Comparison of ENCODE assay signal across 14 cellular contexts in the genomic region with DNA sequence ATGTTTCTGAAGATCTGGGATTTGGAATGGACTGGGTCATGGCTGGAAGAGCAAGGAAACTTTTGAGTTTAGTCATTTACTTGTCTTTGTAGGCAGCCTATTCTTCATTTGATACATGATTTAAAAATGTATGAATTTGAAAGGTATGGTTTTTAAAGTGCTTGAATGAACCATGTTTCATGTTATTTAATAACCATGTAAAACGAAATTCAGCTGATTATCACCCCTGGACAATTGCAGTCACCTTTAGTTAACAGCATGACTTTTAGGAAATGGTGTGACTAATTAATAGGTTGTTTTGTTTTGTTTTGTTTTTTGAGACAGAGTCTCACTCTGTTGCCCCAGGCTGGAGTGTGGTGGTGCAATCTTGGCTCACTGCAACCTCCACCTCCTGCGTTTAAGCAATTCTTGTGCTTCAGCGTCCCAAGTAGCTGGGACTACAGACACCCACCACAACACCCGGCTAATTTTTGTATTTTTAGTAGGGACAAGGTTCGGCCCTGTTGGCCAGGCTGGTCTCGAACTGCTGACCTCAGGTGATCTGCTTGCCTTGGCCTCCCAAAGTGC. TPM values are rescaled to one million over a fixed set of nuclear protein-coding genes. Genes with fewer than 3 reads are reported as not detected.
DNase-seq lines count a peak whose midpoint lies in the region; ATAC-seq and TF ChIP-seq lines count a peak whose summit lies in the region.
"Had no signal": no experiment of that assay in that cellular context is flagged by ENCODE, and none has a peak within 500 bp of the region (broad histone marks: within the 10 kb centered on the region; RNA-seq: fewer than 3 reads in every experiment).

No MANE protein-coding gene starts in this region.

- intact Hi-C loops in CD14-positive monocyte (cut with micrococcal nuclease), result loop anchor here (5.0 to 10.0 kb wide), 4 partner anchors 55 to 202 kb away; partner anchors contain the start of gene SF3B5 (in 2 of the 2)
- intact Hi-C loops in CD8-positive, alpha-beta T cell (cut with DNase I, micrococcal nuclease), result loop anchor here (5.0 to 10.0 kb wide), 6 partner anchors 55 to 700 kb away; partner anchors contain the start of genes ADAT2 (in 1 of the 2), PEX3 (in 1 of the 2) and SF3B5 (in 1 of the 2)
- intact Hi-C loops in activated CD4-positive, alpha-beta memory T cell treated with anti-CD3 and anti-CD28 coated beads for 36 hours (cut with micrococcal nuclease), result loop anchor here (10.0 kb wide), 2 partner anchors 608 to 1208 kb away; partner anchors contain the start of gene HIVEP2
- intact Hi-C loops in lower lobe of right lung (cut with DNase I), result no loop called here

- peaks cover 5% of the 10 kb centered on the region for H3K4me1 ChIP-seq in CD8-positive, alpha-beta T cell (ENCODE audit: insufficient read depth, low read length)
- H3K4me1 ChIP-seq in lower lobe of right lung (peaks cover 45% of the 10 kb centered on the region), GM23248 (ENCODE audit: insufficient read depth) (no peaks in the 10 kb centered on the region; the same call in 1 of the 2 replicates)

- POLR2A ChIA-PET in CD8-positive, alpha-beta T cell (lab: Charles Lee), result interaction anchor here (1.5 kb wide), 2 partner anchors 12 to 64 kb away, joined by 3 to 5 read pairs; no protein-coding TSS in a partner anchor
- POLR2A ChIA-PET in activated CD4-positive, alpha-beta memory T cell treated with anti-CD3 and anti-CD28 coated beads for 36 hours (lab: Charles Lee), result interaction anchor here (0.9 to 1.1 kb wide), 2 partner anchors 27 to 64 kb away, joined by 3 to 4 read pairs; no protein-coding TSS in a partner anchor

- no peak overlapping the region for H3K27ac ChIP-seq in CD8-positive, alpha-beta T cell (ENCODE audit: low read depth, low read length)
- H3K27ac ChIP-seq in lower lobe of right lung, result peak overlapping the region; percentile 92
- no peak overlapping the region for H3K27ac ChIP-seq in GM23248

- peaks cover 2% of the 10 kb centered on the region; the same call in 1 of the 2 replicates for H3F3A ChIP-seq in GM23248 (ENCODE audit: insufficient read depth)

- H3K27ac Mint-ChIP-seq in CD14-positive monocyte, result peak overlapping the region; percentile 99 to 100 (median 99)
- H3K27ac Mint-ChIP-seq in CD8-positive, alpha-beta T cell, result peak overlapping the region; percentile 28
- H3K27ac Mint-ChIP-seq in activated CD4-positive, alpha-beta memory T cell treated with anti-CD3 and anti-CD28 coated beads for 36 hours, result peak overlapping the region; percentile 98

- H3K4me2 ChIP-seq in GM23248 (ENCODE audit: unreplicated experiment), result no peak overlapping the region

- no peaks in the 10 kb centered on the region for H3K27me3 ChIP-seq in CD8-positive, alpha-beta T cell (ENCODE audit: insufficient read depth, low read length)
- H3K27me3 ChIP-seq in lower lobe of right lung (ENCODE audit: low read depth) (no peaks in the 10 kb centered on the region), GM23248 (replicated peaks; ENCODE audit: insufficient read depth) (no peaks in the 10 kb centered on the region)

- H3K36me3 Mint-ChIP-seq in CD14-positive monocyte, result peaks cover 53 to 58% of the 10 kb centered on the region in 2 donors
- H3K36me3 Mint-ChIP-seq in CD8-positive, alpha-beta T cell, result peaks cover 11% of the 10 kb centered on the region
- peaks cover 47% of the 10 kb centered on the region for H3K36me3 Mint-ChIP-seq in activated CD4-positive, alpha-beta memory T cell treated with anti-CD3 and anti-CD28 coated beads for 36 hours

- H3K9ac ChIP-seq in GM23248, result no peak overlapping the region

- peaks cover 0 to 3% (median 0%) of the 10 kb centered on the region in 7 donors for H3K9me3 Mint-ChIP-seq in CD14-positive monocyte
- no peaks in the 10 kb centered on the region for H3K9me3 Mint-ChIP-seq in CD8-positive, alpha-beta T cell
- H3K9me3 Mint-ChIP-seq in activated CD4-positive, alpha-beta memory T cell treated with anti-CD3 and anti-CD28 coated beads for 36 hours, result no peaks in the 10 kb centered on the region

- H3K36me3 ChIP-seq in CD8-positive, alpha-beta T cell (ENCODE audit: insufficient read depth, low read length), result no peaks in the 10 kb centered on the region
- peaks cover 5% of the 10 kb centered on the region for H3K36me3 ChIP-seq in lower lobe of right lung
- no peaks in the 10 kb centered on the region for H3K36me3 ChIP-seq in GM23248 (ENCODE audit: low read depth)

- no peak overlapping the region for H2AFZ ChIP-seq in GM23248

- H3K27me3 Mint-ChIP-seq in CD14-positive monocyte (ENCODE audit: low read depth in 3 of 3), result peaks cover 0 to 3% (median 1%) of the 10 kb centered on the region in 3 donors
- no peaks in the 10 kb centered on the region for H3K27me3 Mint-ChIP-seq in CD8-positive, alpha-beta T cell (ENCODE audit: low read depth)
- H3K27me3 Mint-ChIP-seq in activated CD4-positive, alpha-beta memory T cell treated with anti-CD3 and anti-CD28 coated beads for 36 hours, result no peaks in the 10 kb centered on the region

- H3K9me2 ChIP-seq in GM23248 (ENCODE audit: insufficient read depth), result no peaks in the 10 kb centered on the region

- no peaks in the 10 kb centered on the region for H3K9me3 ChIP-seq in CD8-positive, alpha-beta T cell (ENCODE audit: low read length)
- H3K9me3 ChIP-seq in lower lobe of right lung (no peaks in the 10 kb centered on the region), GM23248 (ENCODE audit: low read depth) (no peaks in the 10 kb centered on the region)

- CTCF ChIA-PET in CD8-positive, alpha-beta T cell (lab: Charles Lee), result interaction anchor here (1.2 to 2.0 kb wide), 2 partner anchors 65 to 71 kb away, joined by 4 to 8 read pairs; no protein-coding TSS in a partner anchor
- CTCF ChIA-PET in activated CD4-positive, alpha-beta memory T cell treated with anti-CD3 and anti-CD28 coated beads for 36 hours (lab: Charles Lee), result interaction anchor here (1.7 kb wide), 1 partner anchor 66 kb away, joined by 6 read pairs; no protein-coding TSS in a partner anchor

- 93 to 96% methylated on average over 6 of the region's 6 CpGs for WGBS in GM23248 (ENCODE audit: low coverage in 1 of 2, low lambda C conversion rate in 2 of 2, missing lambda C conversion rate in 2 of 2), 2 experiments

- in situ Hi-C loops in GM23248 (cut with MboI), result no loop called here

- no peak for ATAC-seq in CD8-positive, alpha-beta T cell
- ATAC-seq in lower lobe of right lung (no peak), esophagus mucosa (no peak)
- ATAC-seq: right cardiac atrium had no signal

- H3K79me2 ChIP-seq in GM23248 (ENCODE audit: insufficient read depth), result no peaks in the 10 kb centered on the region

- DNase-seq in CD14-positive monocyte (ENCODE audit: low spot score) (peak; percentile 77), lower lobe of right lung (peak; percentile 66), GM23248 (no peak), HPDE6-E6E7 (ENCODE audit: extremely low spot score) (no peak)
- no peak for DNase-seq in CD8-positive, alpha-beta T cell
- no peak for DNase-seq in activated CD4-positive, alpha-beta memory T cell treated with anti-CD3 and anti-CD28 coated beads for 36 hours
- DNase-seq: activated CD4-positive, alpha-beta T cell treated with anti-CD3 and anti-CD28 coated beads for 1 hour; cerebellar nuclear complex; HCEC 1CT; kidney; right cardiac atrium; stimulated activated CD4-positive, alpha-beta T cell treated with anti-CD3 and anti-CD28 coated beads, Interleukin-4, amount 100 ng/mL, for 4 hours; stimulated activated naive CD4-positive, alpha-beta T cell treated with Interleukin-2 at 50 U/mL for 16 hours had no signal

- no peaks in the 10 kb centered on the region for H4K20me1 ChIP-seq in GM23248 (ENCODE audit: insufficient read depth)

- TF ChIP-seq CTCF in CD14-positive monocyte (IDR thresholded peaks at IDR 0.05), result no peak
- TF ChIP-seq CTCF in CD8-positive, alpha-beta T cell (IDR thresholded peaks at IDR 0.05), result no peak
- no peak for TF ChIP-seq CTCF in lower lobe of right lung (IDR thresholded peaks at IDR 0.05)

- H3K4me3 ChIP-seq in CD8-positive, alpha-beta T cell (ENCODE audit: low read depth, low read length), result no peak overlapping the region
- H3K4me3 ChIP-seq in lower lobe of right lung (peak overlapping the region; percentile 84), GM23248 (no peak overlapping the region)

- peak overlapping the region; percentile 95 to 97 for H3K4me3 Mint-ChIP-seq in CD14-positive monocyte
- peak overlapping the region; percentile 47 for H3K4me3 Mint-ChIP-seq in CD8-positive, alpha-beta T cell
- H3K4me3 Mint-ChIP-seq in activated CD4-positive, alpha-beta memory T cell treated with anti-CD3 and anti-CD28 coated beads for 36 hours, result peak overlapping the region; percentile 88

- H3K4me1 Mint-ChIP-seq in CD14-positive monocyte, result peaks cover 61% of the 10 kb centered on the region
- H3K4me1 Mint-ChIP-seq in CD8-positive, alpha-beta T cell (ENCODE audit: low read depth), result peaks cover 23% of the 10 kb centered on the region
- peaks cover 59% of the 10 kb centered on the region for H3K4me1 Mint-ChIP-seq in activated CD4-positive, alpha-beta memory T cell treated with anti-CD3 and anti-CD28 coated beads for 36 hours (ENCODE audit: low read depth)

RNA-seq across cellular contexts. Expression of gene STX11, which starts 2.1 kb away (rescaled TPM):
- polyA plus RNA-seq in CD14-positive monocyte, result 100 to 1,000 TPM; 276 to 372 TPM
- 10 to 100 TPM; 17.7 to 18.9 TPM for total RNA-seq in CD8-positive, alpha-beta T cell
- total RNA-seq in activated CD4-positive, alpha-beta memory T cell treated with anti-CD3 and anti-CD28 coated beads for 36 hours, result 10 to 100 TPM; 16.0 to 16.6 TPM
- 54.1 TPM for total RNA-seq in lower lobe of right lung
- total RNA-seq in GM23248 (2014; rRNA removed; shearing (Covaris generic)), result 1.1 and 2.8 TPM in 2 replicates
- polyA plus RNA-seq in GM23248 (2016; fragmentation: Nextera tagmentation; extraction: Ambion mirVana), result 1.9 and 2.2 TPM in 2 replicates
- total RNA-seq in esophagus mucosa, result 5.5 TPM

RNA-seq across cellular contexts. Expression of gene SF3B5, which starts 57.0 kb away (rescaled TPM):
- polyA plus RNA-seq in CD14-positive monocyte, result 100 to 1,000 TPM; 355 to 445 TPM
- total RNA-seq in CD8-positive, alpha-beta T cell, result 100 to 1,000 TPM; 167 to 171 TPM
- 100 to 1,000 TPM; 162 to 171 TPM for total RNA-seq in activated CD4-positive, alpha-beta memory T cell treated with anti-CD3 and anti-CD28 coated beads for 36 hours
- total RNA-seq in lower lobe of right lung, result 112 TPM
- 131 and 137 TPM in 2 replicates for total RNA-seq in GM23248 (2014; rRNA removed; shearing (Covaris generic))
- 192 and 197 TPM in 2 replicates for polyA plus RNA-seq in GM23248 (2016; fragmentation: Nextera tagmentation; extraction: Ambion mirVana)
- 162 TPM for total RNA-seq in esophagus mucosa

Comparison
In these comparisons a context has a peak if more than half of its experiments do, and no peak if none do; other contexts are left out.
1. DNase-seq: peak in CD14-positive monocyte (single experiment) and lower lobe of right lung (single experiment); none in CD8-positive, alpha-beta T cell (0 of 7), activated CD4-positive, alpha-beta memory T cell treated with anti-CD3 and anti-CD28 coated beads for 36 hours (single experiment), GM23248 (single experiment) and HPDE6-E6E7 (single experiment).
2. H3K27ac Mint-ChIP-seq: peak in every context shown above with its lines; median percentile 99 in CD14-positive monocyte; 98 in activated CD4-positive, alpha-beta memory T cell treated with anti-CD3 and anti-CD28 coated beads for 36 hours; 28 in CD8-positive, alpha-beta T cell.
3. Peak in every context shown above with its lines, with median percentiles within 50 percentile points of each other: H3K4me3 Mint-ChIP-seq.